ENCODE assay signal across 22 cellular contexts in the genomic region with DNA sequence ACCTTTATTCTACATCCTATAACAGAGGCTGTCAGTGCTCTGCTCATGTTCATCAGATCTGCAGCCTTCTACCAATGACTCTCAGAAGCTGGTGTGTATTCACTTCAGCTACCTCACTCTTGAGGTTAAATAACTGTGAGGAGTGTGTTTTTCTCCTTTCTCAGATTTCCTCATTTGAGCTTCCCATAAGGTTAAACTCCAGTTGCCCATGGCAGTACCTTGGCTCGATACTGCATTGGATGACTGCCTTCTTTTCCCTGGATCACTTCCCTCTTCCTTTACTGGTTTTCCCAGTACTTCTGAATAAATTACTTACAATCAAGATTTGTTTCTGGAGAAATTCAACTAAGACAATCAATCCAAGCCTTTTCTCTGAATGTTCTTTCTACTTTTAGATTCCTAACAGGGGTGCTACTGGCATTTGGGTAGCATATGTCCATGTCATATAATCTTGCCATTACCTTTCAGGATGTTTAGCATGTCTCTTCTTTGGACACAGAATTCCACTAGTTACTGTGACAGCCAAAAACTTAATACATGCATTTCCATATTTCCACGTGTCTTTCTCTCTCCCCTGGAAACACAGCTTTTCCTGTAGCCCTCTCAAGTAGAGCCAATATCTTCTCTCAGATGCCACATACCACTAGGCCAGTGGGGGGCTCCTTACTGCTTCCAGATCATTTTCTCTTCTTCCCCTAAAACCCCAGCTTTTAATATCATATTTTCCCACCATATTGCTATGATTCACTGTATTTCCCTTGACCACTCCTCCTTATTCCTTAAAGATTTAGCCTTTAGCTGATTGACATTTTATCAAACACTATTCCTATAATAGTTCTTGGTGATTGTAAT. TPM values are rescaled to one million over a fixed set of nuclear protein-coding genes. Genes with fewer than 3 reads are reported as not detected.
DNase-seq lines count a peak whose midpoint lies in the region; ATAC-seq and TF ChIP-seq lines count a peak whose summit lies in the region.
"Had no signal": no experiment of that assay in that cellular context is flagged by ENCODE, and none has a peak within 500 bp of the region (broad histone marks: within the 10 kb centered on the region; RNA-seq: fewer than 3 reads in every experiment).

No MANE protein-coding gene starts in this region.

- POLR2A ChIA-PET in activated CD8-positive, alpha-beta T cell treated with anti-CD3 and anti-CD28 coated beads for 36 hours (lab: Charles Lee) = no interaction called here
- POLR2A ChIA-PET in activated CD8-positive, alpha-beta T cell treated with anti-CD3 and anti-CD28 coated beads, Interleukin-2, amount 10 ng/mL, durations not matched to agents 7 days and 5 days (lab: Charles Lee) = no interaction called here
- POLR2A ChIA-PET in OCI-LY7 (lab: Charles Lee) = interaction anchor here (1.2 kb wide), 1 partner anchor 119 kb away, joined by 5 read pairs; no protein-coding TSS in a partner anchor

- H3K27ac Mint-ChIP-seq in activated CD8-positive, alpha-beta T cell treated with anti-CD3 and anti-CD28 coated beads for 36 hours = no peak overlapping the region
- no peak overlapping the region for H3K27ac Mint-ChIP-seq in activated CD8-positive, alpha-beta T cell treated with anti-CD3 and anti-CD28 coated beads, Interleukin-2, amount 10 ng/mL, durations not matched to agents 7 days and 5 days
- H3K27ac Mint-ChIP-seq in endodermal cell = no peak overlapping the region
- H3K27ac Mint-ChIP-seq: activated naive CD8-positive, alpha-beta T cell; activated T-cell treated with anti-CD3 and anti-CD28 coated beads, Interleukin-2, amount 50 U/mL, for 72 hours; B cell; naive thymus-derived CD4-positive, alpha-beta T cell; stimulated activated naive CD8-positive, alpha-beta T cell treated with anti-CD3 and anti-CD28 coated beads, Interleukin-15, Interleukin-2, amounts not matched to agents 100 ng/mL and 50 ng/mL, for 24 hours had no signal

- no peak overlapping the region for H3K27ac ChIP-seq in OCI-LY7 (ENCODE audit: low read depth, low read length, poor library complexity, severe bottlenecking)
- no peak overlapping the region for H3K27ac ChIP-seq in endodermal cell (ENCODE audit: low read depth, low read length)
- no peak overlapping the region for H3K27ac ChIP-seq in effector memory CD4-positive, alpha-beta T cell (ENCODE audit: insufficient read depth, low read length, poor library complexity, severe bottlenecking)
- H3K27ac ChIP-seq: 22Rv1, foreskin keratinocyte, upper lobe of left lung had no signal

- H3K27me3 Mint-ChIP-seq in activated CD8-positive, alpha-beta T cell treated with anti-CD3 and anti-CD28 coated beads for 36 hours = no peaks in the 10 kb centered on the region
- H3K27me3 Mint-ChIP-seq in activated CD8-positive, alpha-beta T cell treated with anti-CD3 and anti-CD28 coated beads, Interleukin-2, amount 10 ng/mL, durations not matched to agents 7 days and 5 days (ENCODE audit: low read depth) = no peaks in the 10 kb centered on the region
- no peaks in the 10 kb centered on the region for H3K27me3 Mint-ChIP-seq in endodermal cell (ENCODE audit: insufficient read depth)
- H3K27me3 Mint-ChIP-seq: B cell had no signal

- H3K4me1 ChIP-seq in OCI-LY7 (ENCODE audit: insufficient read depth, low read length, poor library complexity, severe bottlenecking) (no peaks in the 10 kb centered on the region), endodermal cell (ENCODE audit: control insufficient read depth, insufficient read depth, low read length) (no peaks in the 10 kb centered on the region), mucosa of descending colon (ENCODE audit: low read depth) (no peaks in the 10 kb centered on the region)
- no peaks in the 10 kb centered on the region for H3K4me1 ChIP-seq in effector memory CD4-positive, alpha-beta T cell (ENCODE audit: control insufficient read depth, insufficient read depth, low read length, poor library complexity, severe bottlenecking)
- H3K4me1 ChIP-seq: foreskin keratinocyte, upper lobe of left lung had no signal

- H3K9me3 Mint-ChIP-seq in activated CD8-positive, alpha-beta T cell treated with anti-CD3 and anti-CD28 coated beads for 36 hours = no peaks in the 10 kb centered on the region
- H3K9me3 Mint-ChIP-seq in activated CD8-positive, alpha-beta T cell treated with anti-CD3 and anti-CD28 coated beads, Interleukin-2, amount 10 ng/mL, durations not matched to agents 7 days and 5 days (ENCODE audit: insufficient read depth) = no peaks in the 10 kb centered on the region
- peaks cover 7% of the 10 kb centered on the region for H3K9me3 Mint-ChIP-seq in endodermal cell
- H3K9me3 Mint-ChIP-seq: activated T-cell treated with anti-CD3 and anti-CD28 coated beads, Interleukin-2, amount 50 U/mL, for 72 hours had no signal

- no peak for TF ChIP-seq CTCF in activated CD8-positive, alpha-beta T cell treated with anti-CD3 and anti-CD28 coated beads for 36 hours (IDR thresholded peaks at IDR 0.05)
- peak; percentile 55 for TF ChIP-seq CTCF in OCI-LY7 (conservative IDR thresholded peaks at IDR 0.05; ENCODE audit: low read length)
- peak; percentile 64 for TF ChIP-seq CTCF in endodermal cell (conservative IDR thresholded peaks at IDR 0.05)
- TF ChIP-seq CTCF in mucosa of descending colon (IDR thresholded peaks at IDR 0.05) = no peak

- no peak overlapping the region for H3K9ac ChIP-seq in endodermal cell (ENCODE audit: extremely low read depth, low read length, poor library complexity, severe bottlenecking)
- H3K9ac ChIP-seq: SK-N-SH had no signal

- CTCF ChIA-PET in activated CD8-positive, alpha-beta T cell treated with anti-CD3 and anti-CD28 coated beads for 36 hours (lab: Charles Lee) = interaction anchor here (0.9 kb wide), 1 partner anchor 165 kb away, joined by 3 read pairs; no protein-coding TSS in a partner anchor
- CTCF ChIA-PET in activated CD8-positive, alpha-beta T cell treated with anti-CD3 and anti-CD28 coated beads, Interleukin-2, amount 10 ng/mL, durations not matched to agents 7 days and 5 days (lab: Charles Lee) = no interaction called here
- CTCF ChIA-PET in OCI-LY7 (lab: Charles Lee; ENCODE audit: unreplicated experiment) = no interaction called here

- no peak for ATAC-seq in activated CD8-positive, alpha-beta T cell treated with anti-CD3 and anti-CD28 coated beads for 36 hours
- no peak for ATAC-seq in activated CD8-positive, alpha-beta T cell treated with anti-CD3 and anti-CD28 coated beads, Interleukin-2, amount 10 ng/mL, durations not matched to agents 7 days and 5 days
- ATAC-seq in mucosa of descending colon = no peak
- ATAC-seq: activated T-cell treated with anti-CD3 and anti-CD28 coated beads, Interleukin-2, amount 50 U/mL, for 72 hours; foreskin keratinocyte; naive thymus-derived CD4-positive, alpha-beta T cell; Panc1 had no signal

- H3K36me3 Mint-ChIP-seq in activated CD8-positive, alpha-beta T cell treated with anti-CD3 and anti-CD28 coated beads for 36 hours (ENCODE audit: low read depth) = no peaks in the 10 kb centered on the region
- no peaks in the 10 kb centered on the region for H3K36me3 Mint-ChIP-seq in activated CD8-positive, alpha-beta T cell treated with anti-CD3 and anti-CD28 coated beads, Interleukin-2, amount 10 ng/mL, durations not matched to agents 7 days and 5 days (ENCODE audit: low read depth)
- H3K36me3 Mint-ChIP-seq in endodermal cell (ENCODE audit: low read depth) = no peaks in the 10 kb centered on the region

- intact Hi-C loops in activated CD8-positive, alpha-beta T cell treated with anti-CD3 and anti-CD28 coated beads for 36 hours (cut with micrococcal nuclease) = no loop called here
- intact Hi-C loops in OCI-LY7 (cut with micrococcal nuclease; ENCODE audit: unreplicated experiment) (no loop called here), mucosa of descending colon (cut with DNase I, micrococcal nuclease) (no loop called here)

- H3K4me1 Mint-ChIP-seq in activated CD8-positive, alpha-beta T cell treated with anti-CD3 and anti-CD28 coated beads for 36 hours (ENCODE audit: low read depth) = no peaks in the 10 kb centered on the region
- no peaks in the 10 kb centered on the region for H3K4me1 Mint-ChIP-seq in activated CD8-positive, alpha-beta T cell treated with anti-CD3 and anti-CD28 coated beads, Interleukin-2, amount 10 ng/mL, durations not matched to agents 7 days and 5 days (ENCODE audit: low read depth)
- H3K4me1 Mint-ChIP-seq in endodermal cell = no peaks in the 10 kb centered on the region
- H3K4me1 Mint-ChIP-seq: B cell; naive thymus-derived CD4-positive, alpha-beta T cell had no signal

- H4K20me1 ChIP-seq in OCI-LY7 (ENCODE audit: insufficient read depth, low read length) = no peaks in the 10 kb centered on the region

- H3K9me2 ChIP-seq in OCI-LY7 (ENCODE audit: insufficient read depth, low read length) = no peaks in the 10 kb centered on the region
- H3K9me2 ChIP-seq: SK-N-SH had no signal

- no peak overlapping the region for H3K4me2 ChIP-seq in OCI-LY7 (ENCODE audit: low read length)
- H3K4me2 ChIP-seq: SK-N-SH had no signal

- H3K4me3 ChIP-seq in OCI-LY7 (ENCODE audit: low read depth, low read length, poor library complexity, severe bottlenecking) (no peak overlapping the region), endodermal cell (ENCODE audit: low read length) (no peak overlapping the region), mucosa of descending colon (no peak overlapping the region)
- no peak overlapping the region for H3K4me3 ChIP-seq in effector memory CD4-positive, alpha-beta T cell (ENCODE audit: insufficient read depth, low read depth, low read length, poor library complexity, severe bottlenecking)
- H3K4me3 ChIP-seq: upper lobe of left lung had no signal

- 70 to 75% methylated on average over 2 of the region's 2 CpGs for WGBS in endodermal cell (ENCODE audit: insufficient coverage in 1 of 2, insufficient read length in 1 of 2), 2 experiments

- no peaks in the 10 kb centered on the region for H3K79me2 ChIP-seq in OCI-LY7 (ENCODE audit: insufficient read depth, low read depth, low read length)

- no peak overlapping the region for H2AFZ ChIP-seq in OCI-LY7 (ENCODE audit: low read length)

- H3K4me3 Mint-ChIP-seq in activated CD8-positive, alpha-beta T cell treated with anti-CD3 and anti-CD28 coated beads for 36 hours = no peak overlapping the region
- H3K4me3 Mint-ChIP-seq in activated CD8-positive, alpha-beta T cell treated with anti-CD3 and anti-CD28 coated beads, Interleukin-2, amount 10 ng/mL, durations not matched to agents 7 days and 5 days = no peak overlapping the region
- no peak overlapping the region for H3K4me3 Mint-ChIP-seq in endodermal cell
- H3K4me3 Mint-ChIP-seq: activated naive CD8-positive, alpha-beta T cell; activated T-cell treated with anti-CD3 and anti-CD28 coated beads, Interleukin-2, amount 50 U/mL, for 72 hours; B cell; naive thymus-derived CD4-positive, alpha-beta T cell; stimulated activated naive CD8-positive, alpha-beta T cell treated with anti-CD3 and anti-CD28 coated beads, Interleukin-15, Interleukin-2, amounts not matched to agents 100 ng/mL and 50 ng/mL, for 24 hours had no signal

- H3K9me3 ChIP-seq in OCI-LY7 (ENCODE audit: low read length) (no peaks in the 10 kb centered on the region), endodermal cell (ENCODE audit: control insufficient read depth, low read length) (no peaks in the 10 kb centered on the region), mucosa of descending colon (no peaks in the 10 kb centered on the region)
- no peaks in the 10 kb centered on the region for H3K9me3 ChIP-seq in effector memory CD4-positive, alpha-beta T cell (ENCODE audit: control insufficient read depth, low read length)
- H3K9me3 ChIP-seq: SK-N-SH, upper lobe of left lung had no signal

- DNase-seq in activated CD8-positive, alpha-beta T cell treated with anti-CD3 and anti-CD28 coated beads for 36 hours = peak; percentile 4
- no peak for DNase-seq in activated CD8-positive, alpha-beta T cell treated with anti-CD3 and anti-CD28 coated beads, Interleukin-2, amount 10 ng/mL, durations not matched to agents 7 days and 5 days
- DNase-seq in OCI-LY7 (ENCODE audit: low spot score) (no peak), endodermal cell (no peak), mucosa of descending colon (no peak), GM19238 (ENCODE audit: insufficient read length, low spot score) (no peak), OCI-M2 (lab: John Stamatoyannopoulos, UW; ENCODE audit: unreplicated experiment) (no peak)
- DNase-seq in effector memory CD4-positive, alpha-beta T cell = no peak
- DNase-seq: activated T-cell treated with anti-CD3 and anti-CD28 coated beads, Interleukin-2, amount 50 U/mL, for 72 hours; COR-L47; foreskin keratinocyte; mesenchymal stem cell; naive thymus-derived CD4-positive, alpha-beta T cell; NCI-H69; SK-N-SH; stimulated activated CD4-positive, alpha-beta T cell treated with anti-CD3 and anti-CD28 coated beads, Interleukin-2, amount 100 ng/mL, for 24 hours; upper lobe of left lung had no signal

- no TSS peak for BruUV-seq in OCI-LY7 (replicated peaks; lab: Mats Ljungman, UMichigan)

- H3K36me3 ChIP-seq in OCI-LY7 (ENCODE audit: insufficient read depth, low read length) (no peaks in the 10 kb centered on the region), endodermal cell (ENCODE audit: control insufficient read depth, insufficient read depth, low read length) (no peaks in the 10 kb centered on the region), mucosa of descending colon (ENCODE audit: low read depth) (no peaks in the 10 kb centered on the region)
- H3K36me3 ChIP-seq in effector memory CD4-positive, alpha-beta T cell (ENCODE audit: control insufficient read depth, insufficient read depth, low read length) = no peaks in the 10 kb centered on the region
- H3K36me3 ChIP-seq: upper lobe of left lung had no signal

- H3K27me3 ChIP-seq in endodermal cell (ENCODE audit: control insufficient read depth, insufficient read depth, low read length, poor library complexity, severe bottlenecking) = no peaks in the 10 kb centered on the region
- H3K27me3 ChIP-seq in effector memory CD4-positive, alpha-beta T cell (replicated peaks; ENCODE audit: control insufficient read depth, insufficient read depth, low read length, poor library complexity, severe bottlenecking) = no peaks in the 10 kb centered on the region
- H3K27me3 ChIP-seq: foreskin keratinocyte, upper lobe of left lung had no signal

RNA-seq across cellular contexts. Expression of a gene that starts 15.0 kb away (rescaled TPM):
- 1 to 10 TPM; 8.9 to 9.6 TPM for total RNA-seq in activated CD8-positive, alpha-beta T cell treated with anti-CD3 and anti-CD28 coated beads for 36 hours
- total RNA-seq in activated CD8-positive, alpha-beta T cell treated with anti-CD3 and anti-CD28 coated beads, Interleukin-2, amount 10 ng/mL, durations not matched to agents 7 days and 5 days = 10 to 100 TPM; 13.0 to 15.6 TPM
- total RNA-seq in OCI-LY7 (2014; rRNA removed; shearing (Covaris generic)) = 11.4 and 15.1 TPM in 2 replicates
- total RNA-seq in OCI-LY7 (2022) (18.3 and 19.8 TPM in 2 replicates), endodermal cell (10 to 100 TPM; 17.4 to 26.9 TPM), mucosa of descending colon (10 to 100 TPM; 28.3 to 45.5 (median 33.2) TPM)
- polyA plus RNA-seq in endodermal cell (2013, experiment 1 of 2) = 14.2 TPM
- 11.8 TPM for polyA plus RNA-seq in endodermal cell (2013, experiment 2 of 2)

Comparison
In these comparisons a context has a peak if more than half of its experiments do, and no peak if none do; other contexts are left out.
1. CTCF ChIP-seq: peak in OCI-LY7 (single experiment) and endodermal cell (single experiment); none in activated CD8-positive, alpha-beta T cell treated with anti-CD3 and anti-CD28 coated beads for 36 hours (single experiment) and mucosa of descending colon (single experiment).